In genomic region chr14:103155826-103156394, GRCh38 we compare ENCODE assay signal across 24 cellular contexts. TPM values are rescaled to one million over a fixed set of nuclear protein-coding genes. Genes with fewer than 3 reads are reported as not detected.
DNase-seq lines count a peak whose midpoint lies in the region; ATAC-seq, FAIRE-seq and TF ChIP-seq lines count a peak whose summit lies in the region.
"Had no signal": no experiment of that assay in that cellular context is flagged by ENCODE, and none has a peak within 500 bp of the region (broad histone marks: within the 10 kb centered on the region; RNA-seq: fewer than 3 reads in every experiment).

No MANE protein-coding gene starts in this region.

- H2BK12ac ChIP-seq in trophoblast cell (ENCODE audit: low read length) = no peak overlapping the region

- H3K23ac ChIP-seq in trophoblast cell (ENCODE audit: low read length) = no peak overlapping the region

- H2BK120ac ChIP-seq in trophoblast cell (ENCODE audit: insufficient read depth, low read length, poor library complexity) = no peak overlapping the region

- ATAC-seq in HepG2 = peak; percentile 10
- no peak for ATAC-seq in right lobe of liver
- ATAC-seq in GM18907 (IDR thresholded peaks at IDR 0.05; ENCODE audit: unreplicated experiment) = no peak
- ATAC-seq: CD8-positive, alpha-beta T cell had no signal

- H2BK5ac ChIP-seq in trophoblast cell (ENCODE audit: low read depth, low read length, poor library complexity) = no peak overlapping the region

- POLR2A ChIA-PET in HepG2 (lab: Yijun Ruan, JAX) = no interaction called here

- no peaks in the 10 kb centered on the region for H4K20me1 ChIP-seq in HepG2 (ENCODE audit: insufficient read depth, low read length)
- H4K20me1 ChIP-seq: BLaER1 treated with 17β-estradiol and CSF1 and Interleukin-3, amounts not matched to agents 10 nM and 100 nM had no signal

- peak overlapping the region; percentile 12 for H3K14ac ChIP-seq in trophoblast cell (ENCODE audit: low read length)

- CTCF ChIA-PET in HepG2 (lab: Yijun Ruan, JAX; ENCODE audit: low intra/inter-chr PET ratio, low total read pairs) = no interaction called here

- no peak for FAIRE-seq in HepG2 (lab: Jason Lieb, UNC)
- FAIRE-seq: G401.6, GM19239 had no signal

- TF ChIP-seq EP300 in HepG2 (IDR thresholded peaks at IDR 0.05; ENCODE audit: low read depth in 2 of 2, low read length in 2 of 2) = no peak
- TF ChIP-seq EP300 in HepG2 (CRISPR knock-in tag; IDR thresholded peaks at IDR 0.05; ENCODE audit: borderline replicate concordance) = no peak

- BruUV-seq in HepG2 (replicated peaks; lab: Mats Ljungman, UMichigan) = no TSS peak

- peaks cover 19% of the 10 kb centered on the region for H3K4me1 ChIP-seq in HepG2 (ENCODE audit: insufficient read depth, low read length)
- H3K4me1 ChIP-seq in right lobe of liver = peaks cover 0 to 10% (median 0%) of the 10 kb centered on the region in 4 donors
- peaks cover 11 to 14% of the 10 kb centered on the region in 2 experiments for H3K4me1 ChIP-seq in trophoblast cell (ENCODE audit: control insufficient read depth in 1 of 2, insufficient read depth in 2 of 2, low read length in 2 of 2)
- H3K4me1 ChIP-seq in SJCRH30 = no peaks in the 10 kb centered on the region

- H3K4me3 ChIP-seq in HepG2 (replicated peaks in 1 of 3; ENCODE audit: insufficient read depth in 1 of 3, low read depth in 2 of 3, low read length in 3 of 3) = no peak overlapping the region
- no peak overlapping the region for H3K4me3 ChIP-seq in right lobe of liver
- no peak overlapping the region for H3K4me3 ChIP-seq in coronary artery
- no peak overlapping the region for H3K4me3 ChIP-seq in trophoblast cell (ENCODE audit: low read depth, low read length)
- no peak overlapping the region for H3K4me3 ChIP-seq in SJCRH30
- H3K4me3 ChIP-seq: BLaER1 treated with 17β-estradiol and CSF1 and Interleukin-3, amounts not matched to agents 10 nM and 100 nM had no signal

- intact Hi-C loops in HepG2 (cut with micrococcal nuclease; ENCODE audit: unreplicated experiment) = no loop called here
- intact Hi-C loops in right lobe of liver (cut with DNase I) = no loop called here

- no peak overlapping the region for H4K12ac ChIP-seq in trophoblast cell (ENCODE audit: low read depth, low read length)

- DNase-seq in HepG2 (ENCODE audit: low spot score) = no peak
- DNase-seq in right lobe of liver = no peak
- peak; percentile 70 for DNase-seq in coronary artery (ENCODE audit: low spot score)
- no peak for DNase-seq in trophoblast cell
- DNase-seq in RPMI8226 = no peak
- DNase-seq in SJCRH30 = no peak
- no peak for DNase-seq in kidney glomerular epithelial cell (lab: John Stamatoyannopoulos, UW)
- DNase-seq: Calu3; CD8-positive, alpha-beta T cell; DMS153; Kasumi-1; NCI-H1417; NCI-H1694 treated with DMSO at 0.1 percent for 48 hours; NCI-H2081 treated with DMSO at 0.1 percent for 48 hours; NCI-H2171 treated with DMSO at 0.1 percent for 48 hours; NCI-H524 treated with DMSO at 0.1 percent for 48 hours; NCI-H82; SHP77 treated with DMSO at 0.1 percent for 48 hours; SK-N-SH had no signal

- TF ChIP-seq RAD21 in HepG2 (CRISPR knock-in tag; IDR thresholded peaks at IDR 0.05) = no peak

- H4K8ac ChIP-seq in trophoblast cell (ENCODE audit: low read depth, low read length) = no peak overlapping the region

- H4K91ac ChIP-seq in trophoblast cell (ENCODE audit: low read depth, low read length) = no peak overlapping the region

- TF ChIP-seq CTCF in HepG2 (CRISPR knock-in tag; IDR thresholded peaks at IDR 0.05) = no peak
- no peak for TF ChIP-seq CTCF in right lobe of liver (IDR thresholded peaks at IDR 0.05)
- TF ChIP-seq CTCF in coronary artery (IDR thresholded peaks at IDR 0.05) = no peak

- WGBS in HepG2 (ENCODE audit: low lambda C conversion rate) = 65% methylated on average over 4 of the region's 9 CpGs
- 71% methylated on average over 3 of the region's 9 CpGs for WGBS in right lobe of liver (ENCODE audit: insufficient coverage, low coverage, low lambda C conversion rate, missing lambda C conversion rate)
- WGBS in trophoblast cell (ENCODE audit: extremely low coverage, insufficient coverage, insufficient read length) = no CpG with 5 or more reads among the region's 9 CpGs

- no peak overlapping the region for H2AK5ac ChIP-seq in trophoblast cell (ENCODE audit: low read length)

- H3K9me3 ChIP-seq in HepG2 (ENCODE audit: low read length) = no peaks in the 10 kb centered on the region
- H3K9me3 ChIP-seq in right lobe of liver = no peaks in the 10 kb centered on the region
- no peaks in the 10 kb centered on the region for H3K9me3 ChIP-seq in trophoblast cell (ENCODE audit: insufficient read depth, low read depth, low read length)
- H3K9me3 ChIP-seq in SJCRH30 (replicated peaks) = no peaks in the 10 kb centered on the region
- H3K9me3 ChIP-seq: BLaER1 treated with 17β-estradiol and CSF1 and Interleukin-3, amounts not matched to agents 10 nM and 100 nM; SK-N-SH had no signal

- no peaks in the 10 kb centered on the region for H3K36me3 ChIP-seq in HepG2 (replicated peaks in 1 of 2; ENCODE audit: control insufficient read depth in 1 of 2, insufficient read depth in 2 of 2, low read length in 2 of 2)
- no peaks in the 10 kb centered on the region for H3K36me3 ChIP-seq in right lobe of liver
- no peaks in the 10 kb centered on the region for H3K36me3 ChIP-seq in trophoblast cell (ENCODE audit: control insufficient read depth in 1 of 2, insufficient read depth in 2 of 2, low read length in 2 of 2)
- H3K36me3 ChIP-seq in SJCRH30 = no peaks in the 10 kb centered on the region
- H3K36me3 ChIP-seq: BLaER1 treated with 17β-estradiol and CSF1 and Interleukin-3, amounts not matched to agents 10 nM and 100 nM had no signal

- H3K4me2 ChIP-seq in HepG2 (ENCODE audit: low read depth, low read length) (no peak overlapping the region), trophoblast cell (ENCODE audit: low read length) (no peak overlapping the region)
- H3K4me2 ChIP-seq: SK-N-SH had no signal

- no peak overlapping the region for H3K18ac ChIP-seq in trophoblast cell (ENCODE audit: low read length)

- TF ChIP-seq POLR2A in HepG2 (IDR thresholded peaks at IDR 0.05; ENCODE audit: insufficient read depth in 1 of 2, low read depth in 2 of 2, low read length in 2 of 2) = no peak
- TF ChIP-seq POLR2A in right lobe of liver (IDR thresholded peaks at IDR 0.05) = no peak

- no peak overlapping the region for H3K4ac ChIP-seq in trophoblast cell (ENCODE audit: low read depth, low read length)

- H3K79me2 ChIP-seq in HepG2 (ENCODE audit: insufficient read depth, low read length) (no peaks in the 10 kb centered on the region), trophoblast cell (ENCODE audit: control insufficient read depth, insufficient read depth, low read length, poor library complexity) (no peaks in the 10 kb centered on the region)

- H2AFZ ChIP-seq in HepG2 (ENCODE audit: low read length) (no peak overlapping the region), trophoblast cell (ENCODE audit: insufficient read depth, low read length, poor library complexity) (no peak overlapping the region)

- in situ Hi-C loops in HepG2 (cut with HindIII; ENCODE audit: extremely low pct_ligation_motif_present, low pct_unique_long_range_greater_than_20kb) = no loop called here

- H3K27ac ChIP-seq in HepG2 (ENCODE audit: extremely low read length, insufficient read depth, low read length) = no peak overlapping the region
- H3K27ac ChIP-seq in right lobe of liver = no peak overlapping the region
- no peak overlapping the region for H3K27ac ChIP-seq in coronary artery
- no peak overlapping the region for H3K27ac ChIP-seq in trophoblast cell (ENCODE audit: low read depth, low read length)
- H3K27ac ChIP-seq in SJCRH30 = no peak overlapping the region
- H3K27ac ChIP-seq: 22Rv1 had no signal

- peaks cover 5% of the 10 kb centered on the region for H3K79me1 ChIP-seq in trophoblast cell (ENCODE audit: low read length)

- H3K27me3 ChIP-seq in HepG2 (ENCODE audit: control insufficient read depth in 1 of 2, insufficient read depth in 2 of 2, low read length in 2 of 2) (peaks cover 0 to 9% of the 10 kb centered on the region in 2 experiments; a peak in 2 of 5 replicates), right lobe of liver (no peaks in the 10 kb centered on the region), trophoblast cell (ENCODE audit: insufficient read depth, low read length) (no peaks in the 10 kb centered on the region), SJCRH30 (peaks cover 7% of the 10 kb centered on the region; the same call in 1 of the 2 replicates)
- H3K27me3 ChIP-seq: BLaER1 treated with 17β-estradiol and CSF1 and Interleukin-3, amounts not matched to agents 10 nM and 100 nM had no signal

- H3K9ac ChIP-seq in HepG2 (ENCODE audit: insufficient read depth, low read depth, low read length) (no peak overlapping the region), trophoblast cell (ENCODE audit: low read length) (no peak overlapping the region)
- H3K9ac ChIP-seq: SK-N-SH had no signal

TF ChIP-seq in HepG2, 621 proteins besides CTCF, POLR2A, EP300 and RAD21 (continues in another document):
- TF ChIP-seq ZFP36L1 (CRISPR knock-in tag; IDR thresholded peaks at IDR 0.05) = no peak

RNA-seq across cellular contexts. Expression of gene TNFAIP2, which starts 32.6 kb away (rescaled TPM):
- total RNA-seq in HepG2 (2016; rRNA removed; fragmentation: Illumina TruSeq; extraction: Trizol) (0.45 and 0.46 TPM in 2 replicates), right lobe of liver (100 to 1,000 TPM in 1 of 6 experiments, 10 to 100 TPM in 5; 23.2 to 122 (median 32.6) TPM)
- total RNA-seq in HepG2 (2016; cell fraction: cytosol; rRNA removed; fragmentation: Illumina TruSeq; extraction: Trizol; ENCODE audit: low read depth) = not detected in 2 replicates
- 0.45 and 0.67 TPM in 2 replicates for total RNA-seq in HepG2 (2016; cell fraction: insoluble cytoplasmic fraction; rRNA removed; fragmentation: Illumina TruSeq; extraction: Trizol)
- total RNA-seq in HepG2 (2016; cell fraction: membrane; rRNA removed; fragmentation: Illumina TruSeq; extraction: Trizol) = 0.31 and 0.40 TPM in 2 replicates
- total RNA-seq in HepG2 (2016; cell fraction: nucleus; rRNA removed; fragmentation: Illumina TruSeq; extraction: Trizol) = 0.34 and 0.94 TPM in 2 replicates
- 0.91 and 1.5 TPM in 2 replicates for polyA plus RNA-seq in HepG2 (2011; rRNA removed)
- polyA plus RNA-seq in HepG2 (2011; cell fraction: cytosol; rRNA removed) = 0.28 and 0.81 TPM in 2 replicates
- polyA plus RNA-seq in HepG2 (2011; cell fraction: nucleus; rRNA removed) = 7.5 and 18.0 TPM in 2 replicates
- 0.36 and 0.61 TPM in 2 replicates for polyA plus RNA-seq in HepG2 (2012)
- polyA plus RNA-seq in HepG2 (2016; cell fraction: cytosol; fragmentation: Illumina TruSeq; extraction: Trizol; ENCODE audit: low read depth) = not detected in 2 replicates
- polyA plus RNA-seq in HepG2 (2016; cell fraction: insoluble cytoplasmic fraction; fragmentation: Illumina TruSeq; extraction: Trizol; ENCODE audit: low read depth) = 0.16 and 0.42 TPM in 2 replicates
- polyA plus RNA-seq in HepG2 (2016; cell fraction: membrane; fragmentation: Illumina TruSeq; extraction: Trizol; ENCODE audit: low read depth) = 0.18 and 0.23 TPM in 2 replicates
- 0.83 and 1.8 TPM in 2 replicates for polyA plus RNA-seq in HepG2 (2016; cell fraction: nucleus; fragmentation: Illumina TruSeq; extraction: Trizol; ENCODE audit: insufficient read depth, low read depth)
- 2.4 and 123 TPM in 2 replicates for polyA minus RNA-seq in HepG2 (2011; rRNA and poly(A)+ RNA removed; ENCODE audit: low replicate concordance)
- polyA minus RNA-seq in HepG2 (2011; cell fraction: cytosol; rRNA and poly(A)+ RNA removed) = 0.79 and 1.2 TPM in 2 replicates
- polyA minus RNA-seq in HepG2 (2011; cell fraction: nucleus; rRNA and poly(A)+ RNA removed) = 1.5 and 2.1 TPM in 2 replicates
- 185 and 205 TPM in 2 replicates for polyA plus RNA-seq in trophoblast cell (2013)
- total RNA-seq in SJCRH30 (2014; rRNA removed; shearing (Covaris generic)) = 4.6 and 5.9 TPM in 2 replicates
